Comparison of ENCODE assay signal across 1 cellular context in the genomic region with DNA sequence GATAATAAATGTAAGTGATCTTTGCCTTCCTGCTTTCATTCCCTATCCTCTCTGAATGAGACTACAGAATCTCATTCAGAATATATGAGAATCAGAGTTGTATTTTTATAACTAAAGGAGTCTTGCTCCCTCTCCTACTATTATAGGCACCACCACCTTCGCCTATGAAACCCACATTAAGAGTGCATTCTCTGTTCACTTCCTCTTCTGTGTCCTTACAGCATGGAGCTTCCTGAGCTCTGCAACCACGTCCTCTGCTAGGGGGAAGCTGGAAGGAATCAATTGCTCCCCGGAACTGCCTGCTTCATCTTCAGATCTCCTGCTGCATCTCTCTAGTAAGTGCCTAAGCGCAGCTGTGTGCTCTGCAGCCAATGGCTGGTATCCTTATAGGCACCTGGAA.
TF ChIP-seq lines count a peak whose summit lies in the region.

No MANE protein-coding gene starts in this region.

TF ChIP-seq in HepG2, 621 proteins besides CTCF, POLR2A, EP300 and RAD21:
- TF ChIP-seq SAP130 (CRISPR knock-in tag; IDR thresholded peaks at IDR 0.05; ENCODE audit: low read depth) (no peak), ZNF790 (CRISPR knock-in tag; IDR thresholded peaks at IDR 0.05; ENCODE audit: borderline replicate concordance) (no peak), KAT7 (CRISPR knock-in tag; IDR thresholded peaks at IDR 0.05; ENCODE audit: borderline replicate concordance) (no peak), SALL2 (CRISPR knock-in tag; IDR thresholded peaks at IDR 0.05) (no peak), ZNF234 (CRISPR knock-in tag; conservative IDR thresholded peaks at IDR 0.05) (no peak), ZBTB42 (CRISPR knock-in tag; IDR thresholded peaks at IDR 0.05) (no peak), PHF5A (CRISPR knock-in tag; IDR thresholded peaks at IDR 0.05; ENCODE audit: low read depth, unreplicated experiment) (no peak), ZNF781 (CRISPR knock-in tag; IDR thresholded peaks at IDR 0.05; ENCODE audit: borderline replicate concordance, not compliant biosample characterization) (no peak), ZNF709 (CRISPR knock-in tag; IDR thresholded peaks at IDR 0.05) (no peak)
- TF ChIP-seq, protein P1, sequence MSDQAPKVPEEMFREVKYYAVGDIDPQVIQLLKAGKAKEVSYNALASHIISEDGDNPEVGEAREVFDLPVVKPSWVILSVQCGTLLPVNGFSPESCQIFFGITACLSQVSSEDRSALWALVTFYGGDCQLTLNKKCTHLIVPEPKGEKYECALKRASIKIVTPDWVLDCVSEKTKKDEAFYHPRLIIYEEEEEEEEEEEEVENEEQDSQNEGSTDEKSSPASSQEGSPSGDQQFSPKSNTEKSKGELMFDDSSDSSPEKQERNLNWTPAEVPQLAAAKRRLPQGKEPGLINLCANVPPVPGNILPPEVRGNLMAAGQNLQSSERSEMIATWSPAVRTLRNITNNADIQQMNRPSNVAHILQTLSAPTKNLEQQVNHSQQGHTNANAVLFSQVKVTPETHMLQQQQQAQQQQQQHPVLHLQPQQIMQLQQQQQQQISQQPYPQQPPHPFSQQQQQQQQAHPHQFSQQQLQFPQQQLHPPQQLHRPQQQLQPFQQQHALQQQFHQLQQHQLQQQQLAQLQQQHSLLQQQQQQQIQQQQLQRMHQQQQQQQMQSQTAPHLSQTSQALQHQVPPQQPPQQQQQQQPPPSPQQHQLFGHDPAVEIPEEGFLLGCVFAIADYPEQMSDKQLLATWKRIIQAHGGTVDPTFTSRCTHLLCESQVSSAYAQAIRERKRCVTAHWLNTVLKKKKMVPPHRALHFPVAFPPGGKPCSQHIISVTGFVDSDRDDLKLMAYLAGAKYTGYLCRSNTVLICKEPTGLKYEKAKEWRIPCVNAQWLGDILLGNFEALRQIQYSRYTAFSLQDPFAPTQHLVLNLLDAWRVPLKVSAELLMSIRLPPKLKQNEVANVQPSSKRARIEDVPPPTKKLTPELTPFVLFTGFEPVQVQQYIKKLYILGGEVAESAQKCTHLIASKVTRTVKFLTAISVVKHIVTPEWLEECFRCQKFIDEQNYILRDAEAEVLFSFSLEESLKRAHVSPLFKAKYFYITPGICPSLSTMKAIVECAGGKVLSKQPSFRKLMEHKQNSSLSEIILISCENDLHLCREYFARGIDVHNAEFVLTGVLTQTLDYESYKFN (CRISPR knock-in tag; conservative IDR thresholded peaks at IDR 0.05): no peak
- TF ChIP-seq, protein P2, sequence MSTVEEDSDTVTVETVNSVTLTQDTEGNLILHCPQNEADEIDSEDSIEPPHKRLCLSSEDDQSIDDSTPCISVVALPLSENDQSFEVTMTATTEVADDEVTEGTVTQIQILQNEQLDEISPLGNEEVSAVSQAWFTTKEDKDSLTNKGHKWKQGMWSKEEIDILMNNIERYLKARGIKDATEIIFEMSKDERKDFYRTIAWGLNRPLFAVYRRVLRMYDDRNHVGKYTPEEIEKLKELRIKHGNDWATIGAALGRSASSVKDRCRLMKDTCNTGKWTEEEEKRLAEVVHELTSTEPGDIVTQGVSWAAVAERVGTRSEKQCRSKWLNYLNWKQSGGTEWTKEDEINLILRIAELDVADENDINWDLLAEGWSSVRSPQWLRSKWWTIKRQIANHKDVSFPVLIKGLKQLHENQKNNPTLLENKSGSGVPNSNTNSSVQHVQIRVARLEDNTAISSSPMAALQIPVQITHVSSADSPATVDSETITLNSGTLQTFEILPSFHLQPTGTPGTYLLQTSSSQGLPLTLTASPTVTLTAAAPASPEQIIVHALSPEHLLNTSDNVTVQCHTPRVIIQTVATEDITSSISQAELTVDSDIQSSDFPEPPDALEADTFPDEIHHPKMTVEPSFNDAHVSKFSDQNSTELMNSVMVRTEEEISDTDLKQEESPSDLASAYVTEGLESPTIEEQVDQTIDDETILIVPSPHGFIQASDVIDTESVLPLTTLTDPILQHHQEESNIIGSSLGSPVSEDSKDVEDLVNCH (CRISPR knock-in tag; IDR thresholded peaks at IDR 0.05): no peak
TF ChIP-seq in HepG2: peak in this region for 0.
